Comparison of ENCODE assay signal across 18 cellular contexts in the genomic region with DNA sequence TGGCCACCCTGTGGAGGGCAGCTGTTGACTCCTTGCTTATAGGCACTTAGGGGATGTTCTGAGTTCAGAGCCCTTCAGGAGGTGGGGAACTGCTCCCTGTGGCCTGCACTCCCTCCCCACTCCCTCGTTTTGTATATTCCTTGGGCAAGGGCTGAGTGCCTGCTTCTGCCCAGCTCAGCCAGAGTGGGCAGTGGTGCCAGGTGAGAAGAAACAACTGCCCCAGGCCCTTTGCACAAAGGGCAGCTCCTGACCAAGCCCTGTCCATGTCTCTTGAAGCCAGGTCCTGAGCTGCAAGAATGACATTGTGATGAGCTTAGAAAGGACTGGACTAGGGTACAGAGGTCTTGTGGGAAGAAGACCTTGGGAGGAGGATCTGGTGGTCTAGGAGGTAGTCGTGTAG. TPM values are rescaled to one million over a fixed set of nuclear protein-coding genes. Genes with fewer than 3 reads are reported as not detected.
DNase-seq lines count a peak whose midpoint lies in the region; ATAC-seq and TF ChIP-seq lines count a peak whose summit lies in the region.
"Had no signal": no experiment of that assay in that cellular context is flagged by ENCODE, and none has a peak within 500 bp of the region (broad histone marks: within the 10 kb centered on the region; RNA-seq: fewer than 3 reads in every experiment).

No MANE protein-coding gene starts in this region.

- H3K27ac ChIP-seq in VCaP, result peak overlapping the region; percentile 98

- no peak overlapping the region for H3K27ac Mint-ChIP-seq in activated naive CD8-positive, alpha-beta T cell treated with anti-CD3 and anti-CD28 coated beads, Interleukin-2, amount 10 ng/mL, durations not matched to agents 7 days and 5 days
- no peak overlapping the region for H3K27ac Mint-ChIP-seq in activated naive CD8-positive, alpha-beta T cell treated with anti-CD3 and anti-CD28 coated beads, Interleukin-2, amount 50 U/mL, for 24 hours
- peak overlapping the region in 7 of 10 donors; percentile 10 to 78 (median 41) for H3K27ac Mint-ChIP-seq in naive thymus-derived CD8-positive, alpha-beta T cell
- H3K27ac Mint-ChIP-seq: activated naive CD4-positive, alpha-beta T cell treated with anti-CD3 and anti-CD28 coated beads for 36 hours had no signal

- no peaks in the 10 kb centered on the region for H3K9me3 Mint-ChIP-seq in activated naive CD8-positive, alpha-beta T cell treated with anti-CD3 and anti-CD28 coated beads, Interleukin-2, amount 10 ng/mL, durations not matched to agents 7 days and 5 days
- no peaks in the 10 kb centered on the region for H3K9me3 Mint-ChIP-seq in activated naive CD8-positive, alpha-beta T cell treated with anti-CD3 and anti-CD28 coated beads, Interleukin-2, amount 50 U/mL, for 24 hours
- H3K9me3 Mint-ChIP-seq in naive thymus-derived CD8-positive, alpha-beta T cell, result no peaks in the 10 kb centered on the region
- H3K9me3 Mint-ChIP-seq: activated naive CD4-positive, alpha-beta T cell treated with anti-CD3 and anti-CD28 coated beads for 36 hours had no signal

- peaks cover 71% of the 10 kb centered on the region for H3K4me1 Mint-ChIP-seq in activated naive CD8-positive, alpha-beta T cell treated with anti-CD3 and anti-CD28 coated beads, Interleukin-2, amount 10 ng/mL, durations not matched to agents 7 days and 5 days
- peaks cover 56% of the 10 kb centered on the region for H3K4me1 Mint-ChIP-seq in activated naive CD8-positive, alpha-beta T cell treated with anti-CD3 and anti-CD28 coated beads, Interleukin-2, amount 50 U/mL, for 24 hours
- H3K4me1 Mint-ChIP-seq in naive thymus-derived CD8-positive, alpha-beta T cell, result peaks cover 43 to 81% (median 79%) of the 10 kb centered on the region in 4 donors

- DNase-seq in activated naive CD8-positive, alpha-beta T cell treated with anti-CD3 and anti-CD28 coated beads, Interleukin-2, amount 10 ng/mL, durations not matched to agents 7 days and 5 days, result no peak
- DNase-seq in activated naive CD8-positive, alpha-beta T cell treated with anti-CD3 and anti-CD28 coated beads, Interleukin-2, amount 50 U/mL, for 24 hours, result no peak
- DNase-seq in naive thymus-derived CD8-positive, alpha-beta T cell, result no peak
- DNase-seq in NCI-H1930 (lab: John Stamatoyannopoulos, UW), result no peak
- DNase-seq: activated naive CD4-positive, alpha-beta T cell treated with anti-CD3 and anti-CD28 coated beads for 36 hours; DND-41; left ventricle myocardium inferior; NCI-H1436; SK-N-SH; stimulated activated CD4-positive, alpha-beta T cell treated with anti-CD3 and anti-CD28 coated beads, Interleukin-4, amount 100 ng/mL, for 24 hours; transverse colon had no signal

- ATAC-seq in activated naive CD8-positive, alpha-beta T cell treated with anti-CD3 and anti-CD28 coated beads, Interleukin-2, amount 10 ng/mL, durations not matched to agents 7 days and 5 days (ENCODE audit: low read depth), result no peak
- no peak for ATAC-seq in activated naive CD8-positive, alpha-beta T cell treated with anti-CD3 and anti-CD28 coated beads, Interleukin-2, amount 50 U/mL, for 24 hours
- no peak for ATAC-seq in naive thymus-derived CD8-positive, alpha-beta T cell
- no peak for ATAC-seq in HG02970 (IDR thresholded peaks at IDR 0.05; ENCODE audit: low FRiP score, unreplicated experiment)
- ATAC-seq in HG02973 (IDR thresholded peaks at IDR 0.05; ENCODE audit: unreplicated experiment), result no peak
- no peak for ATAC-seq in GM21723 (IDR thresholded peaks at IDR 0.05; ENCODE audit: unreplicated experiment)
- ATAC-seq: sciatic nerve had no signal

- H3K27me3 Mint-ChIP-seq in activated naive CD8-positive, alpha-beta T cell treated with anti-CD3 and anti-CD28 coated beads, Interleukin-2, amount 10 ng/mL, durations not matched to agents 7 days and 5 days, result no peaks in the 10 kb centered on the region
- no peaks in the 10 kb centered on the region for H3K27me3 Mint-ChIP-seq in activated naive CD8-positive, alpha-beta T cell treated with anti-CD3 and anti-CD28 coated beads, Interleukin-2, amount 50 U/mL, for 24 hours
- H3K27me3 Mint-ChIP-seq in naive thymus-derived CD8-positive, alpha-beta T cell, result no peaks in the 10 kb centered on the region

- no peak for TF ChIP-seq CTCF in VCaP (conservative IDR thresholded peaks at IDR 0.05)

- H3K36me3 Mint-ChIP-seq in activated naive CD8-positive, alpha-beta T cell treated with anti-CD3 and anti-CD28 coated beads, Interleukin-2, amount 10 ng/mL, durations not matched to agents 7 days and 5 days, result peaks cover 38% of the 10 kb centered on the region
- no peaks in the 10 kb centered on the region for H3K36me3 Mint-ChIP-seq in activated naive CD8-positive, alpha-beta T cell treated with anti-CD3 and anti-CD28 coated beads, Interleukin-2, amount 50 U/mL, for 24 hours (ENCODE audit: low read depth)
- H3K36me3 Mint-ChIP-seq in naive thymus-derived CD8-positive, alpha-beta T cell, result no peaks in the 10 kb centered on the region

- POLR2A ChIA-PET in activated naive CD8-positive, alpha-beta T cell treated with anti-CD3 and anti-CD28 coated beads, Interleukin-2, amount 10 ng/mL, durations not matched to agents 7 days and 5 days (lab: Charles Lee), result interaction anchor here (3.0 to 4.0 kb wide), 2 partner anchors 74 to 88 kb away, joined by 11 to 28 read pairs; partner anchors contain the start of gene FBXO6
- POLR2A ChIA-PET in naive thymus-derived CD8-positive, alpha-beta T cell (lab: Charles Lee), result interaction anchor here (0.6 to 3.3 kb wide), 3 partner anchors 19 to 395 kb away, joined by 4 to 23 read pairs (median 5); no protein-coding TSS in a partner anchor

- H3K4me3 Mint-ChIP-seq in activated naive CD8-positive, alpha-beta T cell treated with anti-CD3 and anti-CD28 coated beads, Interleukin-2, amount 10 ng/mL, durations not matched to agents 7 days and 5 days, result peak overlapping the region; percentile 99
- no peak overlapping the region for H3K4me3 Mint-ChIP-seq in activated naive CD8-positive, alpha-beta T cell treated with anti-CD3 and anti-CD28 coated beads, Interleukin-2, amount 50 U/mL, for 24 hours
- peak overlapping the region; percentile 3 to 95 (median 27) for H3K4me3 Mint-ChIP-seq in naive thymus-derived CD8-positive, alpha-beta T cell
- H3K4me3 Mint-ChIP-seq: activated naive CD4-positive, alpha-beta T cell treated with anti-CD3 and anti-CD28 coated beads for 36 hours had no signal

RNA-seq across cellular contexts. Expression of gene AGTRAP, which starts 2.2 kb away (rescaled TPM):
- 10 to 100 TPM; 53.8 to 56.4 TPM for total RNA-seq in activated naive CD8-positive, alpha-beta T cell treated with anti-CD3 and anti-CD28 coated beads, Interleukin-2, amount 10 ng/mL, durations not matched to agents 7 days and 5 days
- total RNA-seq in naive thymus-derived CD8-positive, alpha-beta T cell, result 10 to 100 TPM; 16.7 to 19.3 TPM
- 100 to 1,000 TPM in 1 of 3 donors, 10 to 100 TPM in 2; 57.3 to 106 (median 90.0) TPM for polyA plus RNA-seq in naive thymus-derived CD8-positive, alpha-beta T cell

RNA-seq across cellular contexts. Expression of gene C1orf167, which starts 23.9 kb away (rescaled TPM):
- total RNA-seq in activated naive CD8-positive, alpha-beta T cell treated with anti-CD3 and anti-CD28 coated beads, Interleukin-2, amount 10 ng/mL, durations not matched to agents 7 days and 5 days, result not detected
- total RNA-seq in naive thymus-derived CD8-positive, alpha-beta T cell, result not detected
- polyA plus RNA-seq in naive thymus-derived CD8-positive, alpha-beta T cell, result not detected
- total RNA-seq: activated naive CD4-positive, alpha-beta T cell treated with anti-CD3 and anti-CD28 coated beads for 36 hours; NCI-H460 had no signal

RNA-seq across cellular contexts. Expression of gene DRAXIN, which starts 46.6 kb away (rescaled TPM):
- 1 to 10 TPM; 3.5 to 4.1 TPM for total RNA-seq in activated naive CD8-positive, alpha-beta T cell treated with anti-CD3 and anti-CD28 coated beads, Interleukin-2, amount 10 ng/mL, durations not matched to agents 7 days and 5 days
- under 1 TPM; 0.22 to 0.29 TPM for total RNA-seq in naive thymus-derived CD8-positive, alpha-beta T cell
- under 1 TPM; 0.07 to 0.29 (median 0.14) TPM for polyA plus RNA-seq in naive thymus-derived CD8-positive, alpha-beta T cell
- total RNA-seq: fibroblast of villous mesenchyme, sciatic nerve had no signal

RNA-seq across cellular contexts. Expression of gene MAD2L2, which starts 57.1 kb away (rescaled TPM):
- total RNA-seq in activated naive CD8-positive, alpha-beta T cell treated with anti-CD3 and anti-CD28 coated beads, Interleukin-2, amount 10 ng/mL, durations not matched to agents 7 days and 5 days, result 100 to 1,000 TPM in 1 of 2 experiments, 10 to 100 TPM in 1; 95.4 to 103 TPM
- total RNA-seq in naive thymus-derived CD8-positive, alpha-beta T cell, result 10 to 100 TPM; 19.7 to 21.3 TPM
- polyA plus RNA-seq in naive thymus-derived CD8-positive, alpha-beta T cell, result 10 to 100 TPM; 52.2 to 66.1 (median 54.2) TPM

Comparison
In these comparisons a context has a peak if more than half of its experiments do, and no peak if none do; other contexts are left out.
1. H3K27ac Mint-ChIP-seq: peak in naive thymus-derived CD8-positive, alpha-beta T cell (7 of 10); none in activated naive CD8-positive, alpha-beta T cell treated with anti-CD3 and anti-CD28 coated beads, Interleukin-2, amount 10 ng/mL, durations not matched to agents 7 days and 5 days (single experiment) and activated naive CD8-positive, alpha-beta T cell treated with anti-CD3 and anti-CD28 coated beads, Interleukin-2, amount 50 U/mL, for 24 hours (single experiment).